In genomic region chr16:3458852-3459361, GRCh38 we compare ENCODE assay signal across 6 cellular contexts. TPM values are rescaled to one million over a fixed set of nuclear protein-coding genes. Genes with fewer than 3 reads are reported as not detected.
DNase-seq lines count a peak whose midpoint lies in the region; ATAC-seq, FAIRE-seq and TF ChIP-seq lines count a peak whose summit lies in the region.

No MANE protein-coding gene starts in this region.

- no peak overlapping the region for H2AFZ ChIP-seq in neural cell (ENCODE audit: low read depth, low read length)

- in situ Hi-C loops in ACHN (cut with HindIII; ENCODE audit: low pct_ligation_motif_present, low pct_unique_long_range_greater_than_20kb, low sequenced_read_pairs): no loop called here

- TF ChIP-seq EP300 in neural cell (conservative IDR thresholded peaks at IDR 0.05; ENCODE audit: poor library complexity, severe bottlenecking): no peak

- H3K9me3 ChIP-seq in neural cell (ENCODE audit: low read length): no peaks in the 10 kb centered on the region

- H3K36me3 ChIP-seq in bronchial epithelial cell (ENCODE audit: control insufficient read depth, insufficient read depth, low read length) (no peaks in the 10 kb centered on the region), neural cell (ENCODE audit: insufficient read depth, low read length) (no peaks in the 10 kb centered on the region)

- no peaks in the 10 kb centered on the region for H3K9me2 ChIP-seq in neural cell (ENCODE audit: insufficient read depth, low read length)

- H3F3A ChIP-seq in neural cell (ENCODE audit: insufficient read depth, low read length, poor library complexity, severe bottlenecking): no peaks in the 10 kb centered on the region

- H3K27me3 ChIP-seq in bronchial epithelial cell (ENCODE audit: control insufficient read depth, insufficient read depth, low read length): no peaks in the 10 kb centered on the region
- no peaks in the 10 kb centered on the region for H3K27me3 ChIP-seq in neural cell (ENCODE audit: insufficient read depth, low read depth, low read length)

- no peak overlapping the region for H3K27ac ChIP-seq in neural cell (ENCODE audit: low read length)

- ATAC-seq in HG02759 (IDR thresholded peaks at IDR 0.05; ENCODE audit: unreplicated experiment) (peak; percentile 35), HG02870 (IDR thresholded peaks at IDR 0.05; ENCODE audit: unreplicated experiment) (no peak)

- H4K20me1 ChIP-seq in neural cell (ENCODE audit: insufficient read depth): no peaks in the 10 kb centered on the region

- peak; percentile 84 for DNase-seq in ACHN
- DNase-seq in bronchial epithelial cell (ENCODE audit: low read depth): peak; percentile 17
- no peak for DNase-seq in activated CD4-positive, CD25-positive, alpha-beta regulatory T cell treated with anti-CD3 and anti-CD28 coated beads, Interleukin-2, amount 50 U/mL, for 72 hours

- H3K4me2 ChIP-seq in neural cell (ENCODE audit: low read length): peak overlapping the region; percentile 52

- no peak for TF ChIP-seq CTCF in bronchial epithelial cell (IDR thresholded peaks at IDR 0.05; ENCODE audit: insufficient read depth, low read length, severe bottlenecking)
- TF ChIP-seq CTCF in neural cell (IDR thresholded peaks at IDR 0.05; ENCODE audit: poor library complexity, severe bottlenecking): no peak

- peaks cover 51% of the 10 kb centered on the region for H3K79me2 ChIP-seq in neural cell (replicated peaks; ENCODE audit: insufficient read depth, low read length)

- H3K4me3 ChIP-seq in bronchial epithelial cell (ENCODE audit: low read depth, low read length) (peak overlapping the region; percentile 71), neural cell (ENCODE audit: low read length) (peak overlapping the region; percentile 96)

- no peak for TF ChIP-seq RAD21 in neural cell (conservative IDR thresholded peaks at IDR 0.05)

- no peak for FAIRE-seq in bronchial epithelial cell (lab: Jason Lieb, UNC)

- peak overlapping the region; percentile 92 for H3K9ac ChIP-seq in neural cell (ENCODE audit: low read length)

TF ChIP-seq in neural cell, 6 proteins besides CTCF, POLR2A, EP300 and RAD21:
- no peak for TF ChIP-seq POLR2AphosphoS5 (IDR thresholded peaks at IDR 0.05)
- TF ChIP-seq SMC3 (conservative IDR thresholded peaks at IDR 0.05; ENCODE audit: poor library complexity): no peak
- no peak for TF ChIP-seq TAF1 (IDR thresholded peaks at IDR 0.05; ENCODE audit: low read depth)
- no peak for TF ChIP-seq MXI1 (conservative IDR thresholded peaks at IDR 0.05; ENCODE audit: poor library complexity, severe bottlenecking)
- no peak for TF ChIP-seq REST (IDR thresholded peaks at IDR 0.05; ENCODE audit: borderline replicate concordance)

RNA-seq across cellular contexts. Expression of gene NAA60, which starts 15.4 kb away (rescaled TPM):
- 5.0 and 10.0 TPM in 2 replicates for total RNA-seq in bronchial epithelial cell
- polyA plus RNA-seq in neural cell: 15.1 and 32.0 TPM in 2 replicates
- polyA minus RNA-seq in neural cell: 22.9 and 30.7 TPM in 2 replicates

RNA-seq across cellular contexts. Expression of gene ZNF597, which starts 15.6 kb away (rescaled TPM):
- 1.3 and 1.9 TPM in 2 replicates for total RNA-seq in bronchial epithelial cell
- 1.8 and 2.0 TPM in 2 replicates for polyA plus RNA-seq in neural cell
- 6.1 and 6.8 TPM in 2 replicates for polyA minus RNA-seq in neural cell

RNA-seq across cellular contexts. Expression of gene C16orf90, which starts 36.4 kb away (rescaled TPM):
- total RNA-seq in bronchial epithelial cell: not detected in 2 replicates
- polyA plus RNA-seq in neural cell: not detected in 2 replicates
- not detected in 2 replicates for polyA minus RNA-seq in neural cell

RNA-seq across cellular contexts. Expression of gene CLUAP1, which starts 41.9 kb away (rescaled TPM):
- 8.2 and 16.9 TPM in 2 replicates for total RNA-seq in bronchial epithelial cell
- polyA plus RNA-seq in neural cell: 40.8 and 46.6 TPM in 2 replicates
- polyA minus RNA-seq in neural cell: 41.6 and 53.1 TPM in 2 replicates

RNA-seq across cellular contexts. Expression of gene ZNF174, which starts 57.9 kb away (rescaled TPM):
- 4.2 TPM in 2 replicates for total RNA-seq in bronchial epithelial cell
- polyA plus RNA-seq in neural cell: 13.0 and 14.8 TPM in 2 replicates
- polyA minus RNA-seq in neural cell: 16.3 and 21.2 TPM in 2 replicates
